9 cellular contexts compared by ENCODE assay signal in genomic region chr3:174397848-174398247, GRCh38.
DNase-seq lines count a peak whose midpoint lies in the region; ATAC-seq, FAIRE-seq and TF ChIP-seq lines count a peak whose summit lies in the region.
"Had no signal": no experiment of that assay in that cellular context is flagged by ENCODE, and none has a peak within 500 bp of the region (broad histone marks: within the 10 kb centered on the region; RNA-seq: fewer than 3 reads in every experiment).

No MANE protein-coding gene starts in this region.

- CTCF ChIA-PET in H1 (lab: Charles Lee; ENCODE audit: partially characterized antibody), result interaction anchor here (0.6 to 1.5 kb wide), 2 partner anchors 177 to 273 kb away, joined by 3 to 6 read pairs; no protein-coding TSS in a partner anchor

- H3K23ac ChIP-seq in H1 (ENCODE audit: insufficient read length), result no peak overlapping the region

- H3K9me3 Mint-ChIP-seq in effector memory CD8-positive, alpha-beta T cell, result peaks cover 12 to 15% of the 10 kb centered on the region in 2 donors

- H3K79me1 ChIP-seq in H1 (ENCODE audit: low read depth, low read length), result no peaks in the 10 kb centered on the region

- H3K4me1 Mint-ChIP-seq in effector memory CD8-positive, alpha-beta T cell (ENCODE audit: low read depth in 2 of 2), result no peaks in the 10 kb centered on the region

- no peak overlapping the region for H3K9ac ChIP-seq in H1 (replicated peaks in 1 of 4; ENCODE audit: extremely low read depth in 1 of 4, low read depth in 3 of 4, low read length in 3 of 4)
- H3K9ac ChIP-seq in parathyroid adenoma, result no peak overlapping the region

- no peaks in the 10 kb centered on the region for H3K23me2 ChIP-seq in H1 (ENCODE audit: low read depth, low read length)

- no peak for TF ChIP-seq POLR2A in H1 (IDR thresholded peaks at IDR 0.05; ENCODE audit: control extremely low read depth in 1 of 2, low read depth in 2 of 2, low read length in 2 of 2)

- H3K4me3 Mint-ChIP-seq in effector memory CD8-positive, alpha-beta T cell, result no peak overlapping the region

- H3K27me3 ChIP-seq in H1 (replicated peaks in 1 of 4; ENCODE audit: control insufficient read depth in 3 of 4, extremely low read depth in 1 of 4, insufficient read depth in 3 of 4, low read length in 3 of 4), result no peaks in the 10 kb centered on the region
- H3K27me3 ChIP-seq in parathyroid adenoma (ENCODE audit: control insufficient read depth, insufficient read depth, low read length), result no peaks in the 10 kb centered on the region

- no peaks in the 10 kb centered on the region for H3K79me2 ChIP-seq in H1 (ENCODE audit: control insufficient read depth in 1 of 2, insufficient read depth in 2 of 2, low read length in 2 of 2)
- no peaks in the 10 kb centered on the region for H3K79me2 ChIP-seq in parathyroid adenoma

- no peak for ATAC-seq in effector memory CD8-positive, alpha-beta T cell (replicated peaks)
- ATAC-seq in HG02884 (IDR thresholded peaks at IDR 0.05; ENCODE audit: unreplicated experiment), result no peak
- ATAC-seq: activated CD4-positive, CD25-positive, alpha-beta regulatory T cell treated with anti-CD3 and anti-CD28 coated beads, Interleukin-2, amount 50 U/mL, for 24 hours had no signal

- no peaks in the 10 kb centered on the region for H3K36me3 Mint-ChIP-seq in effector memory CD8-positive, alpha-beta T cell (ENCODE audit: insufficient read depth)

- H3K4ac ChIP-seq in H1 (replicated peaks; ENCODE audit: insufficient read length, low read depth, low read length), result no peak overlapping the region

- no peak overlapping the region for H2BK15ac ChIP-seq in H1 (ENCODE audit: low read length)

- POLR2A ChIA-PET in H1 (lab: Charles Lee; ENCODE audit: partially characterized antibody), result no interaction called here

- H3K27ac Mint-ChIP-seq in effector memory CD8-positive, alpha-beta T cell, result no peak overlapping the region

- no peak overlapping the region for H3K56ac ChIP-seq in H1 (replicated peaks; ENCODE audit: insufficient read length, low read depth, low read length)

- TF ChIP-seq RAD21 in H1 (IDR thresholded peaks at IDR 0.05 in 1 of 2, conservative IDR thresholded peaks at IDR 0.05 in 1 of 2; ENCODE audit: low read depth in 2 of 2, low read length in 2 of 2), result peak; percentile 71

- no peak overlapping the region for H2BK5ac ChIP-seq in H1 (ENCODE audit: low read depth, low read length)

- no peak overlapping the region for H2BK120ac ChIP-seq in H1 (replicated peaks; ENCODE audit: low read depth, low read length)

- no peak overlapping the region for H4K8ac ChIP-seq in H1 (ENCODE audit: extremely low read depth, insufficient read depth, low read length)

- H3K36me3 ChIP-seq in H1 (ENCODE audit: control insufficient read depth in 2 of 4, insufficient read depth in 4 of 4, low read length in 3 of 4) (no peaks in the 10 kb centered on the region), parathyroid adenoma (ENCODE audit: control insufficient read depth, insufficient read depth, low read length) (no peaks in the 10 kb centered on the region)

- in situ Hi-C loops in GM13977 (cut with MboI; ENCODE audit: low pct_unique_long_range_greater_than_20kb, low sequenced_read_pairs, unreplicated experiment), result no loop called here

- no peak overlapping the region for H4K91ac ChIP-seq in H1 (replicated peaks; ENCODE audit: insufficient read length, low read length)

- H3K4me3 ChIP-seq in H1 (ENCODE audit: extremely low read depth in 1 of 4, insufficient read depth in 2 of 4, low read depth in 3 of 4, low read length in 4 of 4) (no peak overlapping the region), parathyroid adenoma (ENCODE audit: low read depth, low read length) (no peak overlapping the region)

- no peak for FAIRE-seq in H1 (lab: Jason Lieb, UNC)

- H3K18ac ChIP-seq in H1 (ENCODE audit: extremely low read depth, low read length), result no peak overlapping the region

- DNase-seq in GM13977 (ENCODE audit: low spot score) (no peak), NCI-H82 (lab: John Stamatoyannopoulos, UW) (peak; percentile 37), H1 (ENCODE audit: low read depth in 1 of 2, low spot score in 2 of 2) (no peak), NCI-H1048 (lab: John Stamatoyannopoulos, UW) (no peak), caudate nucleus (lab: John Stamatoyannopoulos, UW) (no peak)
- no peak for DNase-seq in effector memory CD8-positive, alpha-beta T cell

- H3K9me3 ChIP-seq in H1 (ENCODE audit: insufficient read depth in 2 of 2, low read depth in 1 of 2, low read length in 1 of 2), result no peaks in the 10 kb centered on the region
- H3K9me3 ChIP-seq in parathyroid adenoma (ENCODE audit: control insufficient read depth, low read length), result no peaks in the 10 kb centered on the region

- H2AK5ac ChIP-seq in H1 (ENCODE audit: low read depth, low read length), result no peak overlapping the region

- no peak overlapping the region for H4K5ac ChIP-seq in H1 (ENCODE audit: insufficient read length, low read depth, low read length)

- no peak overlapping the region for H3K14ac ChIP-seq in H1 (ENCODE audit: insufficient read length)

- H3K4me2 ChIP-seq in H1 (ENCODE audit: insufficient read depth in 1 of 2, low read depth in 2 of 2, low read length in 2 of 2), result no peak overlapping the region
- no peak overlapping the region for H3K4me2 ChIP-seq in parathyroid adenoma (ENCODE audit: low read length)

- H2BK12ac ChIP-seq in H1 (ENCODE audit: low read depth, low read length), result no peak overlapping the region

- TF ChIP-seq CTCF in GM13977 (IDR thresholded peaks at IDR 0.05; ENCODE audit: extremely low read depth, insufficient read depth, missing control alignments) (peak; percentile 10), H1 (IDR thresholded peaks at IDR 0.05; ENCODE audit: control extremely low read depth in 1 of 3, insufficient read depth in 1 of 3, low read depth in 1 of 3, low read length in 3 of 3) (peak in 1 of 3 experiments; percentile 10; a peak in 2 of 4 replicates), parathyroid adenoma (IDR thresholded peaks at IDR 0.05) (peak; percentile 17)

- TF ChIP-seq EP300 in H1 (IDR thresholded peaks at IDR 0.05; ENCODE audit: borderline replicate concordance in 1 of 2, low read depth in 2 of 2, low read length in 2 of 2), result no peak

- no peaks in the 10 kb centered on the region for H4K20me1 ChIP-seq in H1 (replicated peaks in 1 of 2; ENCODE audit: control insufficient read depth in 1 of 2, insufficient read depth in 2 of 2, low read length in 2 of 2)

- no peak overlapping the region for H3K27ac ChIP-seq in H1 (ENCODE audit: low read depth, low read length)
- H3K27ac ChIP-seq in parathyroid adenoma, result no peak overlapping the region
- H3K27ac ChIP-seq in caudate nucleus (ENCODE audit: low read depth, low read length), result no peak overlapping the region

- H2BK20ac ChIP-seq in H1 (ENCODE audit: low read length), result no peak overlapping the region

- no peaks in the 10 kb centered on the region for H3K4me1 ChIP-seq in H1 (replicated peaks in 1 of 4; ENCODE audit: control insufficient read depth in 3 of 4, insufficient read depth in 4 of 4, low read length in 3 of 4)
- no peaks in the 10 kb centered on the region for H3K4me1 ChIP-seq in parathyroid adenoma

- H2AFZ ChIP-seq in H1 (ENCODE audit: low read length) (no peak overlapping the region), parathyroid adenoma (no peak overlapping the region)

- no peaks in the 10 kb centered on the region for H3K27me3 Mint-ChIP-seq in effector memory CD8-positive, alpha-beta T cell

TF ChIP-seq in H1, 55 proteins besides CTCF, POLR2A, EP300 and RAD21:
- TF ChIP-seq JUN (IDR thresholded peaks at IDR 0.05; ENCODE audit: low read depth, low read length), result no peak
- TF ChIP-seq CBX5 (IDR thresholded peaks at IDR 0.05; ENCODE audit: low read depth, low read length), result no peak
- no peak for TF ChIP-seq RFX5 (IDR thresholded peaks at IDR 0.05; ENCODE audit: borderline replicate concordance, low read depth, low read length)
- no peak for TF ChIP-seq FOSL1 (IDR thresholded peaks at IDR 0.05; ENCODE audit: insufficient read depth, low read depth, low read length)
- TF ChIP-seq ATF3 (IDR thresholded peaks at IDR 0.05; ENCODE audit: insufficient read depth, low read depth, low read length), result no peak
- no peak for TF ChIP-seq KDM1A (IDR thresholded peaks at IDR 0.05; ENCODE audit: borderline replicate concordance, low read length)
- TF ChIP-seq BACH1 (IDR thresholded peaks at IDR 0.05; ENCODE audit: low read length), result no peak
- TF ChIP-seq SIN3A (conservative IDR thresholded peaks at IDR 0.05 in 1 of 2, IDR thresholded peaks at IDR 0.05 in 1 of 2; ENCODE audit: low read depth in 1 of 2, low read length in 2 of 2), result no peak
- no peak for TF ChIP-seq TEAD4 (IDR thresholded peaks at IDR 0.05; ENCODE audit: low read depth, low read length)
- no peak for TF ChIP-seq TAF1 (IDR thresholded peaks at IDR 0.05; ENCODE audit: low read depth, low read length)
- TF ChIP-seq RBBP5 (IDR thresholded peaks at IDR 0.05; ENCODE audit: borderline replicate concordance, low read depth, low read length), result no peak
- TF ChIP-seq KDM5A (IDR thresholded peaks at IDR 0.05; ENCODE audit: low read length), result no peak
- TF ChIP-seq NRF1 (IDR thresholded peaks at IDR 0.05; ENCODE audit: low read depth, low read length), result no peak
TF ChIP-seq in H1: peak in this region for 0.
